Comparison of ENCODE assay signal across 11 cellular contexts in the genomic region with DNA sequence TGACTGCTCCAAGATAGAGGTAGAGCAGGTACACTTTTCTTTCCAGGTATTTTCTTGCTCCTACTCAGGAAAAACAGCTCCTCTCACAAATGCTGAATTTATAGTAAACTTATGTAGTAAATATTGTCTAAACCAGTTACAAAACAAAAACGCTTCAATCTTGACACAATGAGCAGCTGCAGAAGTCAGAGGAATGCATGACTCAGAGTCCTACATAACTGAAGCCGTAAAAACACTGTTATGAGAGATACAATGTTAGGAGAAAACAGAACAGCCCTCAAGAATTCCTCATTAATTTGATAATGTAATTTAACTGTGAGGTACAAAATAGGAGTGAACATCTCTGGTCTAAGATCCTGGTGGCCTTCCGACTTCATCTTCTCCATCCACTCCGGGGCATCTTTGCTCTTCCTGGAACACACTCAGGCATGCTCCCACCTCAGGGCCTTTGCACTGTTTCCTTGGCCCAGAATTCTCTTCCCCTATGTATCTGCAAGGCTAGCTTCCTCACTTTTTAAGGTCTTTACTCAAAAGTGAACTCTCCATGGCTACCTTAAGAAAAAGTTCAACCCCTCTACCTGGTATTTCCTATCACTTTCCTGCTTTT.
DNase-seq lines count a peak whose midpoint lies in the region; ATAC-seq and TF ChIP-seq lines count a peak whose summit lies in the region.
"Had no signal": no experiment of that assay in that cellular context is flagged by ENCODE, and none has a peak within 500 bp of the region (broad histone marks: within the 10 kb centered on the region; RNA-seq: fewer than 3 reads in every experiment).

No MANE protein-coding gene starts in this region.

- peaks cover 0 to 5% of the 10 kb centered on the region in 2 donors for H3K36me3 Mint-ChIP-seq in activated T-cell treated with anti-CD3 and anti-CD28 coated beads, Interleukin-2, amount 50 U/mL, for 72 hours (ENCODE audit: insufficient read depth in 2 of 2)

- no peak overlapping the region for H3K27ac Mint-ChIP-seq in activated T-cell treated with anti-CD3 and anti-CD28 coated beads, Interleukin-2, amount 50 U/mL, for 72 hours

- peak overlapping the region; percentile 19 for H3K27ac ChIP-seq in brain microvascular endothelial cell
- H3K27ac ChIP-seq in right atrium auricular region = peak overlapping the region; percentile 53 to 62
- H3K27ac ChIP-seq in MM.1S (ENCODE audit: low read length) = no peak overlapping the region

- no peaks in the 10 kb centered on the region for H3K27me3 Mint-ChIP-seq in activated T-cell treated with anti-CD3 and anti-CD28 coated beads, Interleukin-2, amount 50 U/mL, for 72 hours (ENCODE audit: low read depth)
- H3K27me3 Mint-ChIP-seq: central memory CD8-positive, alpha-beta T cell had no signal

- H3K27me3 ChIP-seq in brain microvascular endothelial cell (replicated peaks) (no peaks in the 10 kb centered on the region), right atrium auricular region (no peaks in the 10 kb centered on the region), skeletal muscle satellite cell (ENCODE audit: control insufficient read depth, insufficient read depth, low read length) (no peaks in the 10 kb centered on the region), MM.1S (replicated peaks; ENCODE audit: insufficient read depth, low read length) (no peaks in the 10 kb centered on the region)
- H3K27me3 ChIP-seq: ovary had no signal

- H3K9me3 ChIP-seq in right atrium auricular region (no peaks in the 10 kb centered on the region), skeletal muscle satellite cell (replicated peaks; ENCODE audit: low read length) (no peaks in the 10 kb centered on the region), MM.1S (replicated peaks; ENCODE audit: insufficient read depth, low read length) (no peaks in the 10 kb centered on the region)
- H3K9me3 ChIP-seq: ovary had no signal

- H3K4me1 ChIP-seq in right atrium auricular region = peaks cover 0 to 38% of the 10 kb centered on the region in 2 donors
- peaks cover 22% of the 10 kb centered on the region for H3K4me1 ChIP-seq in skeletal muscle satellite cell (ENCODE audit: control insufficient read depth, insufficient read depth, low read length)
- H3K4me1 ChIP-seq in MM.1S (ENCODE audit: low read length) = 0 out of 2 replicates have a peak, but pooled peaks cover 8% of the 10 kb centered on the region

- H3K9me2 ChIP-seq in MM.1S (replicated peaks; ENCODE audit: insufficient read depth, low read length) = no peaks in the 10 kb centered on the region

- H3K4me3 Mint-ChIP-seq in activated T-cell treated with anti-CD3 and anti-CD28 coated beads, Interleukin-2, amount 50 U/mL, for 72 hours = no peak overlapping the region
- H3K4me3 Mint-ChIP-seq: central memory CD8-positive, alpha-beta T cell had no signal

- H3K9me3 Mint-ChIP-seq in activated T-cell treated with anti-CD3 and anti-CD28 coated beads, Interleukin-2, amount 50 U/mL, for 72 hours = no peaks in the 10 kb centered on the region
- H3K9me3 Mint-ChIP-seq: central memory CD8-positive, alpha-beta T cell had no signal

- no peaks in the 10 kb centered on the region for H4K20me1 ChIP-seq in MM.1S (ENCODE audit: insufficient read depth, low read length)

- no peaks in the 10 kb centered on the region for H3K79me2 ChIP-seq in MM.1S (ENCODE audit: low read length)

- H3K4me1 Mint-ChIP-seq in activated T-cell treated with anti-CD3 and anti-CD28 coated beads, Interleukin-2, amount 50 U/mL, for 72 hours (ENCODE audit: low read depth) = peaks cover 24% of the 10 kb centered on the region

- no peaks in the 10 kb centered on the region for H3F3A ChIP-seq in MM.1S (ENCODE audit: insufficient read depth, low read length)

- H3K4me2 ChIP-seq in skeletal muscle satellite cell (ENCODE audit: low read length) (peak overlapping the region; percentile 65), MM.1S (ENCODE audit: low read depth, low read length) (no peak overlapping the region)

- DNase-seq in HS-5 (ENCODE audit: low read depth) (peak; percentile 35), brain microvascular endothelial cell (peak; percentile 62), right atrium auricular region (ENCODE audit: low spot score) (no peak), MM.1S (no peak)
- DNase-seq in activated T-cell treated with anti-CD3 and anti-CD28 coated beads, Interleukin-2, amount 50 U/mL, for 72 hours = no peak
- DNase-seq in stimulated activated CD4-positive, alpha-beta T cell treated with anti-CD3 and anti-CD28 coated beads, Interleukin-12 subunit alpha, Interleukin-12 subunit beta, amount 100 ng/mL, for 4 hours = no peak
- DNase-seq: NCI-H1436 treated with DMSO at 0.1 percent for 48 hours, ovary had no signal

- no peak overlapping the region for H2AFZ ChIP-seq in MM.1S (ENCODE audit: low read length)

- in situ Hi-C loops in brain microvascular endothelial cell (cut with HindIII; ENCODE audit: low pct_ligation_motif_present, low sequenced_read_pairs) = no loop called here

- peak overlapping the region; percentile 72 for H3K9ac ChIP-seq in skeletal muscle satellite cell (ENCODE audit: low read depth, low read length)
- no peak overlapping the region for H3K9ac ChIP-seq in MM.1S (ENCODE audit: low read length)

- H3K36me3 ChIP-seq in brain microvascular endothelial cell (replicated peaks) (no peaks in the 10 kb centered on the region), right atrium auricular region (no peaks in the 10 kb centered on the region), skeletal muscle satellite cell (ENCODE audit: insufficient read depth, low read length) (no peaks in the 10 kb centered on the region), MM.1S (replicated peaks; ENCODE audit: insufficient read depth, low read length) (no peaks in the 10 kb centered on the region)
- H3K36me3 ChIP-seq: ovary had no signal

- ATAC-seq in activated T-cell treated with anti-CD3 and anti-CD28 coated beads, Interleukin-2, amount 50 U/mL, for 72 hours (replicated peaks in 1 of 2) = no peak
- no peak for ATAC-seq in GM21717 (IDR thresholded peaks at IDR 0.05; ENCODE audit: unreplicated experiment)

- H3K4me3 ChIP-seq in brain microvascular endothelial cell (ENCODE audit: low read depth, low read length) (no peak overlapping the region), right atrium auricular region (no peak overlapping the region), skeletal muscle satellite cell (ENCODE audit: low read length) (peak overlapping the region; percentile 48), MM.1S (ENCODE audit: low read length) (no peak overlapping the region)
- H3K4me3 ChIP-seq: ovary had no signal

- TF ChIP-seq CTCF in brain microvascular endothelial cell (IDR thresholded peaks at IDR 0.05; ENCODE audit: low read depth, low read length, missing control alignments) (no peak), right atrium auricular region (IDR thresholded peaks at IDR 0.05) (no peak), MM.1S (IDR thresholded peaks at IDR 0.05; ENCODE audit: low read length) (no peak)

Comparison
In these comparisons a context has a peak if more than half of its experiments do, and no peak if none do; other contexts are left out.
1. DNase-seq: peak in HS-5 (single experiment) and brain microvascular endothelial cell (single experiment); none in right atrium auricular region (single experiment), MM.1S (single experiment), activated T-cell treated with anti-CD3 and anti-CD28 coated beads, Interleukin-2, amount 50 U/mL, for 72 hours (0 of 2) and stimulated activated CD4-positive, alpha-beta T cell treated with anti-CD3 and anti-CD28 coated beads, Interleukin-12 subunit alpha, Interleukin-12 subunit beta, amount 100 ng/mL, for 4 hours (single experiment).